Comparison of ENCODE assay signal across 13 cellular contexts in genomic region chr2:94982661-94983060, GRCh38.
A peak's percentile ranks its signal among the peaks of the same experiment; 100 is the strongest.
DNase-seq lines count a peak whose midpoint lies in the region; ATAC-seq and TF ChIP-seq lines count a peak whose summit lies in the region.
"Had no signal": no experiment of that assay in that cellular context is flagged by ENCODE, and none has a peak within 500 bp of the region (broad histone marks: within the 10 kb centered on the region; RNA-seq: fewer than 3 reads in every experiment).

No MANE protein-coding gene starts in this region.

- TF ChIP-seq CTCF in GM10266 (IDR thresholded peaks at IDR 0.05; ENCODE audit: control insufficient read depth, insufficient read depth, low read depth, missing control alignments) = no peak

- TF ChIP-seq POLR2A in GM18505 (IDR thresholded peaks at IDR 0.05; ENCODE audit: borderline replicate concordance, extremely low read depth, insufficient read depth, insufficient read length) = no peak

- DNase-seq in AG08395 (ENCODE audit: low spot score) (peak; percentile 40), HK-2 (ENCODE audit: unreplicated experiment) (peak; percentile 64), adipocyte (ENCODE audit: low read depth) (peak; percentile 18), glomerular visceral epithelial cell (ENCODE audit: extremely low spot score) (peak; percentile 84), GM10266 (ENCODE audit: extremely low spot score) (no peak), hepatic stellate cell (ENCODE audit: low spot score) (no peak)
- DNase-seq: effector CD4-positive, alpha-beta T cell; KG1; NCI-H1417 treated with DMSO at 0.1 percent for 48 hours; SK-N-SH had no signal

- no peak for ATAC-seq in HG03159 (IDR thresholded peaks at IDR 0.05; ENCODE audit: unreplicated experiment)
- no peak for ATAC-seq in GM18505 (IDR thresholded peaks at IDR 0.05; ENCODE audit: unreplicated experiment)

- no peaks in the 10 kb centered on the region for H3K4me1 ChIP-seq in adipocyte (ENCODE audit: control insufficient read depth, insufficient read depth, low read length)
- H3K4me1 ChIP-seq: HAP-1 had no signal

- H3K9me3 ChIP-seq in adipocyte (ENCODE audit: control insufficient read depth, low read length) = no peaks in the 10 kb centered on the region
- H3K9me3 ChIP-seq: HAP-1, SK-N-SH had no signal

- peaks cover 39% of the 10 kb centered on the region for H3K27me3 ChIP-seq in adipocyte (replicated peaks; ENCODE audit: control insufficient read depth, insufficient read depth, low read length)

- H3K9ac ChIP-seq in adipocyte (ENCODE audit: low read length) = no peak overlapping the region
- H3K9ac ChIP-seq: SK-N-SH had no signal

- H3K4me3 ChIP-seq in adipocyte (ENCODE audit: low read length) = no peak overlapping the region
- H3K4me3 ChIP-seq: HAP-1 had no signal

- no peaks in the 10 kb centered on the region for H3K36me3 ChIP-seq in adipocyte (ENCODE audit: control insufficient read depth, insufficient read depth, low read length, severe bottlenecking)
- H3K36me3 ChIP-seq: HAP-1 had no signal

Comparison
In these comparisons a context has a peak if more than half of its experiments do, and no peak if none do; other contexts are left out.
1. DNase-seq: peak in AG08395 (single experiment), HK-2 (single experiment), adipocyte (single experiment) and glomerular visceral epithelial cell (single experiment); none in GM10266 (single experiment) and hepatic stellate cell (single experiment).